18 cellular contexts compared by ENCODE assay signal in genomic region chr2:95308426-95308990, GRCh38. TPM values are rescaled to one million over a fixed set of nuclear protein-coding genes. Genes with fewer than 3 reads are reported as not detected.
A peak's percentile ranks its signal among the peaks of the same experiment; 100 is the strongest.
DNase-seq lines count a peak whose midpoint lies in the region; TF ChIP-seq lines count a peak whose summit lies in the region.
"Had no signal": no experiment of that assay in that cellular context is flagged by ENCODE, and none has a peak within 500 bp of the region (broad histone marks: within the 10 kb centered on the region; RNA-seq: fewer than 3 reads in every experiment).

No MANE protein-coding gene starts in this region.

- H3K27me3 ChIP-seq in dorsolateral prefrontal cortex: no peaks in the 10 kb centered on the region

- peak overlapping the region; percentile 83 for H3K27ac ChIP-seq in RWPE1
- peak overlapping the region in 48 of 59 donors; percentile 4 to 99 (median 63) for H3K27ac ChIP-seq in dorsolateral prefrontal cortex
- peak overlapping the region; percentile 40 for H3K27ac ChIP-seq in substantia nigra (ENCODE audit: low read depth, low read length, poor library complexity, severe bottlenecking)
- H3K27ac ChIP-seq: 22Rv1, A549, C4-2B had no signal

- intact Hi-C loops in dorsolateral prefrontal cortex (cut with DNase I): no loop called here

- no peak for TF ChIP-seq CTCF in RWPE1 (conservative IDR thresholded peaks at IDR 0.05; ENCODE audit: low read depth)
- no peak for TF ChIP-seq CTCF in dorsolateral prefrontal cortex (IDR thresholded peaks at IDR 0.05 in 54 of 56, conservative IDR thresholded peaks at IDR 0.05 in 2 of 56; ENCODE audit: low read depth in 1 of 56, partially characterized antibody in 56 of 56)

- POLR2A ChIA-PET in RWPE1 (lab: Yijun Ruan, JAX; ENCODE audit: low non-redundant PET): no interaction called here

- H3K4me3 ChIP-seq in dorsolateral prefrontal cortex: no peak overlapping the region
- H3K4me3 ChIP-seq: A549 had no signal

- peak; percentile 35 for DNase-seq in DMS 273 (lab: John Stamatoyannopoulos, UW; ENCODE audit: unreplicated experiment)
- DNase-seq in DMS 273 treated with DMSO at 0.1 percent for 48 hours (lab: John Stamatoyannopoulos, UW): no peak
- DNase-seq in RWPE1 (ENCODE audit: low spot score): no peak
- DNase-seq in dorsolateral prefrontal cortex: peak in 1 of 10 donors; percentile 62
- DNase-seq in substantia nigra (lab: John Stamatoyannopoulos, UW): peak in 1 of 49 donors; percentile 51
- DNase-seq in COR-L47 (lab: John Stamatoyannopoulos, UW): no peak
- no peak for DNase-seq in HuH-7.5 (ENCODE audit: low spot score)
- DNase-seq in NCI-H526 (lab: John Stamatoyannopoulos, UW): no peak
- DNase-seq: AML-193; CD4-positive, alpha-beta T cell; DMS53; DND-41; EL; H9; IMR-90 had no signal

- CTCF ChIA-PET in RWPE1 (lab: Yijun Ruan, JAX): interaction anchor here (0.9 kb wide), 1 partner anchor 30 kb away, joined by 3 read pairs; no protein-coding TSS in a partner anchor

RNA-seq across cellular contexts. Expression of gene KCNIP3, which starts 11.4 kb away (rescaled TPM):
- total RNA-seq in dorsolateral prefrontal cortex: 100 to 1,000 TPM in 1 of 120 experiments, 10 to 100 TPM in 119; 28.2 to 102 (median 60.5) TPM

RNA-seq across cellular contexts. Expression of gene PROM2, which starts 34.3 kb away (rescaled TPM):
- 10 to 100 TPM in 36 of 120 experiments, 1 to 10 TPM in 84; 4.2 to 20.6 (median 8.8) TPM for total RNA-seq in dorsolateral prefrontal cortex
- total RNA-seq: IMR-90 had no signal
